Comparison of ENCODE assay signal across 24 cellular contexts in genomic region chr2:101732199-101732598, GRCh38. TPM values are rescaled to one million over a fixed set of nuclear protein-coding genes. Genes with fewer than 3 reads are reported as not detected.
DNase-seq lines count a peak whose midpoint lies in the region; ATAC-seq and TF ChIP-seq lines count a peak whose summit lies in the region.
"Had no signal": no experiment of that assay in that cellular context is flagged by ENCODE, and none has a peak within 500 bp of the region (broad histone marks: within the 10 kb centered on the region; RNA-seq: fewer than 3 reads in every experiment).

No MANE protein-coding gene starts in this region.

- H3K27me3 Mint-ChIP-seq in activated T-cell treated with anti-CD3 and anti-CD28 coated beads, Interleukin-2, amount 50 U/mL, for 24 hours, result no peaks in the 10 kb centered on the region
- no peaks in the 10 kb centered on the region for H3K27me3 Mint-ChIP-seq in osteocyte (ENCODE audit: unreplicated experiment)
- H3K27me3 Mint-ChIP-seq: naive thymus-derived CD8-positive, alpha-beta T cell had no signal

- in situ Hi-C loops in GM23248 (cut with MboI) (no loop called here), GM13976 (cut with MboI; ENCODE audit: low sequenced_read_pairs, unreplicated experiment) (no loop called here)

- DNase-seq in activated T-cell treated with anti-CD3 and anti-CD28 coated beads, Interleukin-2, amount 50 U/mL, for 24 hours, result peak; percentile 46
- DNase-seq in activated T-cell treated with anti-CD3 and anti-CD28 coated beads for 4 hours, result no peak
- DNase-seq in GM23248, result peak; percentile 40
- no peak for DNase-seq in osteocyte (ENCODE audit: extremely low spot score, unreplicated experiment)
- no peak for DNase-seq in GM13976 (ENCODE audit: low spot score)
- DNase-seq: ACHN; activated gamma-delta T cell treated with Interleukin-2 at 50 U/mL for 16 hours; body of pancreas; cortex of kidney; foreskin keratinocyte; GDM1; H7; MM.1S; naive thymus-derived CD8-positive, alpha-beta T cell; NCI-H226; posterior cingulate gyrus; uterus had no signal

- TF ChIP-seq CTCF in osteocyte (IDR thresholded peaks at IDR 0.05) (no peak), GM13976 (IDR thresholded peaks at IDR 0.05; ENCODE audit: borderline replicate concordance, control extremely low read depth, extremely low read depth, insufficient read depth, missing control alignments) (no peak)

- H3K9me3 ChIP-seq in GM23248 (ENCODE audit: low read depth), result no peaks in the 10 kb centered on the region
- H3K9me3 ChIP-seq: body of pancreas, uterus had no signal

- H3K9ac ChIP-seq in GM23248, result no peak overlapping the region

- H3K79me2 ChIP-seq in GM23248 (ENCODE audit: insufficient read depth), result peaks cover 96% of the 10 kb centered on the region

- no peak overlapping the region for H3K4me3 ChIP-seq in GM23248
- H3K4me3 ChIP-seq: body of pancreas, GM12878, uterus had no signal

- H3K27me3 ChIP-seq in GM23248 (replicated peaks; ENCODE audit: insufficient read depth), result no peaks in the 10 kb centered on the region
- H3K27me3 ChIP-seq: body of pancreas, foreskin keratinocyte, uterus had no signal

- H3K4me1 ChIP-seq in GM23248 (ENCODE audit: insufficient read depth), result peaks cover 61% of the 10 kb centered on the region

- ATAC-seq in HG03460 (IDR thresholded peaks at IDR 0.05; ENCODE audit: unreplicated experiment), result no peak
- ATAC-seq in HG02970 (IDR thresholded peaks at IDR 0.05; ENCODE audit: low FRiP score, unreplicated experiment), result no peak
- ATAC-seq: body of pancreas; foreskin keratinocyte; GM12878; naive thymus-derived CD8-positive, alpha-beta T cell had no signal

- H3K27ac Mint-ChIP-seq in activated T-cell treated with anti-CD3 and anti-CD28 coated beads, Interleukin-2, amount 50 U/mL, for 24 hours, result peak overlapping the region; percentile 86
- H3K27ac Mint-ChIP-seq in osteocyte (ENCODE audit: unreplicated experiment), result peak overlapping the region; percentile 3
- H3K27ac Mint-ChIP-seq: WTC11 had no signal

- peak overlapping the region; percentile 24 for H3K4me3 Mint-ChIP-seq in activated T-cell treated with anti-CD3 and anti-CD28 coated beads, Interleukin-2, amount 50 U/mL, for 24 hours
- no peak overlapping the region for H3K4me3 Mint-ChIP-seq in osteocyte (ENCODE audit: unreplicated experiment)
- H3K4me3 Mint-ChIP-seq: CD14-positive monocyte, WTC11 had no signal

- 96 to 97% methylated on average over 4 of the region's 4 CpGs for WGBS in GM23248 (ENCODE audit: low coverage in 1 of 2, low lambda C conversion rate in 2 of 2, missing lambda C conversion rate in 2 of 2), 2 experiments

- H3K9me2 ChIP-seq in GM23248 (ENCODE audit: insufficient read depth), result no peaks in the 10 kb centered on the region

- no peaks in the 10 kb centered on the region for H3K36me3 Mint-ChIP-seq in activated T-cell treated with anti-CD3 and anti-CD28 coated beads, Interleukin-2, amount 50 U/mL, for 24 hours (ENCODE audit: low read depth)
- no peaks in the 10 kb centered on the region for H3K36me3 Mint-ChIP-seq in osteocyte (ENCODE audit: unreplicated experiment)
- H3K36me3 Mint-ChIP-seq: WTC11 had no signal

- no peak overlapping the region for H3K4me2 ChIP-seq in GM23248 (ENCODE audit: unreplicated experiment)

- H3K4me1 Mint-ChIP-seq in activated T-cell treated with anti-CD3 and anti-CD28 coated beads, Interleukin-2, amount 50 U/mL, for 24 hours (ENCODE audit: low read depth), result peaks cover 93% of the 10 kb centered on the region
- peaks cover 67% of the 10 kb centered on the region for H3K4me1 Mint-ChIP-seq in osteocyte (ENCODE audit: unreplicated experiment)

- H3K27ac ChIP-seq in GM23248 (no peak overlapping the region), angular gyrus (ENCODE audit: low read depth, low read length) (peak overlapping the region; percentile 42)
- H3K27ac ChIP-seq: body of pancreas, epithelial cell of prostate, foreskin keratinocyte, uterus had no signal

- peaks cover 37% of the 10 kb centered on the region for H4K20me1 ChIP-seq in GM23248 (ENCODE audit: insufficient read depth)

- no peaks in the 10 kb centered on the region for H3K36me3 ChIP-seq in GM23248 (ENCODE audit: low read depth)
- H3K36me3 ChIP-seq: uterus had no signal

- no peaks in the 10 kb centered on the region for H3K9me3 Mint-ChIP-seq in activated T-cell treated with anti-CD3 and anti-CD28 coated beads, Interleukin-2, amount 50 U/mL, for 24 hours
- no peaks in the 10 kb centered on the region for H3K9me3 Mint-ChIP-seq in osteocyte (ENCODE audit: unreplicated experiment)
- H3K9me3 Mint-ChIP-seq: naive thymus-derived CD8-positive, alpha-beta T cell; WTC11 had no signal

- H3F3A ChIP-seq in GM23248 (ENCODE audit: insufficient read depth), result peaks cover 28% of the 10 kb centered on the region

- no peak overlapping the region for H2AFZ ChIP-seq in GM23248

RNA-seq across cellular contexts. Expression of gene MAP4K4, which starts 34.7 kb away (rescaled TPM):
- total RNA-seq in GM23248 (2014; rRNA removed; shearing (Covaris generic)), result 107 and 115 TPM in 2 replicates
- polyA plus RNA-seq in GM23248 (2016; fragmentation: Nextera tagmentation; extraction: Ambion mirVana), result 19.9 and 20.3 TPM in 2 replicates
- 123 and 126 TPM in 2 replicates for total RNA-seq in osteocyte

Comparison
In these comparisons a context has a peak if more than half of its experiments do, and no peak if none do; other contexts are left out.
1. DNase-seq: peak in activated T-cell treated with anti-CD3 and anti-CD28 coated beads, Interleukin-2, amount 50 U/mL, for 24 hours (single experiment) and GM23248 (single experiment); none in activated T-cell treated with anti-CD3 and anti-CD28 coated beads for 4 hours (single experiment), osteocyte (single experiment) and GM13976 (single experiment).